In the genomic region with DNA sequence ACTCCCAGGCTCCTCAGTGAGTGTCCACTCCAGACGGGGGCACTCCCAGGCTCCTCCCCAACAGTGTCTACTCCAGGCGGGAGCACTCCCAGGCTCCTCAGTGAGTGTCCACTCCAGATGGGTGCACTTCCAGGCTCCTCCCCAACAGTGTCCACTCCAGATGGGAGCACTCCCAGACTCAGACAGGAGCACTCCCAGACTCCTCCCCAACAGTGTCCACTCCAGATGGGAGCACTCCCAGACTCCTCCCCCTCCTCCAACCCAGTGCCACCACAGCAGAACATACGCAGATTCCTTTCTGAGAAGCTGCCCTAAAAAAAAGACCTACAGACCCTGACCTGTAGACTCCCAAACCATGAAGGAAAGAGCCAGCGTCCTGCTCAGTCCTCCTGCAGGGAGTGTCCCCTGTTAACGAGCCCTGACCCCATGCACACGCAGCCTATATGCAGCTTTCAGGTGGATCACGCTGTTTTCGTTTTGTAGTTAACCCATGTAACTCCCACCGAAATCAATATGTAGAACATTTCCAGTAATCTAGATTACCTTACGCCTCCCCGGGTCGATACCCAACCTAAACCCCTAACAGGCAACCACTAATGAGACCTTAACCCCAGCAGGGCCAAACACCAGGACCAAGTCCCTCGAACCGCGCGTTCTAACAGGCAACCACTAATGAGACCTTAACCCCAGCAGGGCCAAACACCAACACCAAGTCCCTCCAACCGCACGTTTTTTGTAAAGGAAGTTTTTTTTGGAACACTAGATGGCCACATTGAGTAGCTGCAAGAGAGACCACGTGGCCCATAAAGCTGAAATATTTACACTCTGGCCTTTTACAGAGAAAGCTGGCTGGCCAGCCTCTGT, we compare ENCODE assay signal across 1 cellular context.
TF ChIP-seq lines count a peak whose summit lies in the region.

No MANE protein-coding gene starts in this region.

TF ChIP-seq in SK-N-SH, 30 proteins besides CTCF, POLR2A, EP300 and RAD21 (continued from another document):
- TF ChIP-seq, protein P1, sequence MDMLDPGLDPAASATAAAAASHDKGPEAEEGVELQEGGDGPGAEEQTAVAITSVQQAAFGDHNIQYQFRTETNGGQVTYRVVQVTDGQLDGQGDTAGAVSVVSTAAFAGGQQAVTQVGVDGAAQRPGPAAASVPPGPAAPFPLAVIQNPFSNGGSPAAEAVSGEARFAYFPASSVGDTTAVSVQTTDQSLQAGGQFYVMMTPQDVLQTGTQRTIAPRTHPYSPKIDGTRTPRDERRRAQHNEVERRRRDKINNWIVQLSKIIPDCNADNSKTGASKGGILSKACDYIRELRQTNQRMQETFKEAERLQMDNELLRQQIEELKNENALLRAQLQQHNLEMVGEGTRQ (IDR thresholded peaks at IDR 0.05; ENCODE audit: borderline replicate concordance, low read depth, low read length), result peak; percentile 60; the same call in 1 of the 2 replicates
- TF ChIP-seq NFIC (IDR thresholded peaks at IDR 0.05; ENCODE audit: borderline replicate concordance), result no peak
- TF ChIP-seq JUND (IDR thresholded peaks at IDR 0.05), result no peak
- TF ChIP-seq, protein P2, sequence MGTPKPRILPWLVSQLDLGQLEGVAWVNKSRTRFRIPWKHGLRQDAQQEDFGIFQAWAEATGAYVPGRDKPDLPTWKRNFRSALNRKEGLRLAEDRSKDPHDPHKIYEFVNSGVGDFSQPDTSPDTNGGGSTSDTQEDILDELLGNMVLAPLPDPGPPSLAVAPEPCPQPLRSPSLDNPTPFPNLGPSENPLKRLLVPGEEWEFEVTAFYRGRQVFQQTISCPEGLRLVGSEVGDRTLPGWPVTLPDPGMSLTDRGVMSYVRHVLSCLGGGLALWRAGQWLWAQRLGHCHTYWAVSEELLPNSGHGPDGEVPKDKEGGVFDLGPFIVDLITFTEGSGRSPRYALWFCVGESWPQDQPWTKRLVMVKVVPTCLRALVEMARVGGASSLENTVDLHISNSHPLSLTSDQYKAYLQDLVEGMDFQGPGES (IDR thresholded peaks at IDR 0.05; ENCODE audit: low read depth, low read length), result no peak
- TF ChIP-seq RFX5 (IDR thresholded peaks at IDR 0.05; ENCODE audit: low read length), result no peak
- TF ChIP-seq RCOR1 (IDR thresholded peaks at IDR 0.05; ENCODE audit: low read length), result no peak
- TF ChIP-seq EZH2phosphoT487 (IDR thresholded peaks at IDR 0.05; ENCODE audit: borderline replicate concordance, low read depth), result no peak
